In the genomic region with DNA sequence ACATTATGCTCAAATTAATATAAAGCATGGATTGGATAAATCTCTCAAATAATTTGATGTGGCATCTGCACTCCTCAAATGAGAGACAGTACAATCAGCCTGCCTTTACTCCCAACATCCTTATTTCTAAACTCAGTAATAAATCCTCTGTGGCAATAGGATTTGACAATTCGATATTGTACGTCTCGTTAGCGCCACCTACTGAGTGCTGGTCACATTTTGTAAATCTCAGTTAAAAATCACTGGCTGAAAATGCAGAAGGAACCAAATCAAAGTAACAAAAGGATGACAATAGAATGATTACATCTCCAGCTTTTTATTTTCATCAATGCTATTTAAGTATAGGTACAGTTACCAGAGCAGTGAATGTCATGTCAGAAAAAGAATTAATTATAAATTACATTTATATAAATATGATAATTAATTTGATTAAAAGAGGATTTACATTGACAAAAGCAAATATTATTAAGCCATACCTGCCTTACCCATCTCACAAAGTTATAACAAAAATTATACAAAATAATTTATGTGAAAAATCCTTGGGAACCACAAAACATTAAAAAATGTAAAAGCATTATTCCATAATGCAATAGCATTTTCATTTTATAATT, we compare ENCODE assay signal across 8 cellular contexts. TPM values are rescaled to one million over a fixed set of nuclear protein-coding genes. Genes with fewer than 3 reads are reported as not detected.
DNase-seq lines count a peak whose midpoint lies in the region; ATAC-seq and TF ChIP-seq lines count a peak whose summit lies in the region.

No MANE protein-coding gene starts in this region.

- no peak overlapping the region for H3K27ac ChIP-seq in CD4-positive, alpha-beta T cell (ENCODE audit: low read depth, low read length)
- H3K27ac ChIP-seq in smooth muscle cell (ENCODE audit: low read depth) = no peak overlapping the region

- H3K36me3 ChIP-seq in smooth muscle cell (ENCODE audit: low read depth) = no peaks in the 10 kb centered on the region

- no peaks in the 10 kb centered on the region for H4K20me1 ChIP-seq in smooth muscle cell (ENCODE audit: low read depth)

- no peak overlapping the region for H3K27ac Mint-ChIP-seq in CD4-positive, alpha-beta T cell

- H3K9ac ChIP-seq in smooth muscle cell (ENCODE audit: low read depth) = no peak overlapping the region

- 0% methylated on average over 4 of the region's 4 CpGs for WGBS in smooth muscle cell (ENCODE audit: low lambda C conversion rate)

- no peaks in the 10 kb centered on the region for H3K4me1 ChIP-seq in smooth muscle cell (ENCODE audit: low read depth)

- no peaks in the 10 kb centered on the region for H3F3A ChIP-seq in smooth muscle cell (ENCODE audit: low read depth)

- no peak overlapping the region for H3K4me3 Mint-ChIP-seq in CD4-positive, alpha-beta T cell

- no peaks in the 10 kb centered on the region for H3K36me3 Mint-ChIP-seq in CD4-positive, alpha-beta T cell (ENCODE audit: low read depth)

- no peak for ATAC-seq in CD4-positive, alpha-beta T cell (ENCODE audit: poor library complexity)
- peak; percentile 58 for ATAC-seq in GM21529 (IDR thresholded peaks at IDR 0.05; ENCODE audit: unreplicated experiment)
- ATAC-seq in HG02763 (IDR thresholded peaks at IDR 0.05; ENCODE audit: unreplicated experiment) = no peak

- POLR2A ChIA-PET in CD4-positive, alpha-beta T cell (lab: Charles Lee) = no interaction called here

- DNase-seq in CD4-positive, alpha-beta T cell = peak; percentile 33 to 65 (median 53)
- DNase-seq in NCI-H1417 (lab: John Stamatoyannopoulos, UW) (peak; percentile 68 to 94 (median 87)), T-helper 2 cell (peak in 4 of 5 experiments; percentile 31 to 54 (median 41)), astrocyte of the cerebellum (ENCODE audit: low read depth) (peak; percentile 77), hypothalamus (lab: John Stamatoyannopoulos, UW) (peak in 33 of 51 donors; percentile 2 to 73 (median 24)), smooth muscle cell (lab: John Stamatoyannopoulos, UW; ENCODE audit: unreplicated experiment) (peak; percentile 2)

- no peak overlapping the region for H3K4me3 ChIP-seq in astrocyte of the cerebellum (ENCODE audit: low read depth, low read length)
- H3K4me3 ChIP-seq in smooth muscle cell = no peak overlapping the region

- TF ChIP-seq CTCF in CD4-positive, alpha-beta T cell (IDR thresholded peaks at IDR 0.05) = peak; percentile 93
- peak; percentile 65 for TF ChIP-seq CTCF in astrocyte of the cerebellum (IDR thresholded peaks at IDR 0.05; ENCODE audit: low read depth, low read length, missing control alignments)
- peak; percentile 91 for TF ChIP-seq CTCF in smooth muscle cell (IDR thresholded peaks at IDR 0.05; ENCODE audit: borderline replicate concordance, insufficient read depth, poor library complexity, severe bottlenecking)

- H3K27me3 Mint-ChIP-seq in CD4-positive, alpha-beta T cell = peaks cover 8% of the 10 kb centered on the region

- CTCF ChIA-PET in CD4-positive, alpha-beta T cell (lab: Charles Lee) = interaction anchor here (1.1 kb wide), 1 partner anchor 13 kb away, joined by 3 read pairs; no protein-coding TSS in a partner anchor

- no peaks in the 10 kb centered on the region for H3K27me3 ChIP-seq in CD4-positive, alpha-beta T cell (ENCODE audit: control insufficient read depth, insufficient read depth, low read length)
- H3K27me3 ChIP-seq in smooth muscle cell (ENCODE audit: low read depth) = no peaks in the 10 kb centered on the region

- in situ Hi-C loops in astrocyte of the cerebellum (cut with HindIII; ENCODE audit: low sequenced_read_pairs) = loop anchor here (25.0 kb wide), 1 partner anchor 425 kb away; no protein-coding TSS in a partner anchor

- intact Hi-C loops in CD4-positive, alpha-beta T cell (cut with DNase I, micrococcal nuclease) = loop anchor here (2.0 kb wide), 1 partner anchor 436 kb away; no protein-coding TSS in a partner anchor

- no peaks in the 10 kb centered on the region for H3K9me3 Mint-ChIP-seq in CD4-positive, alpha-beta T cell

- no peaks in the 10 kb centered on the region for H3K9me3 ChIP-seq in CD4-positive, alpha-beta T cell (ENCODE audit: control insufficient read depth, low read length)
- H3K9me3 ChIP-seq in smooth muscle cell (replicated peaks; ENCODE audit: low read depth) = no peaks in the 10 kb centered on the region

- no peak overlapping the region for H3K4me2 ChIP-seq in smooth muscle cell

- H3K4me1 Mint-ChIP-seq in CD4-positive, alpha-beta T cell (ENCODE audit: low read depth) = no peaks in the 10 kb centered on the region

- no peaks in the 10 kb centered on the region for H3K79me2 ChIP-seq in smooth muscle cell (ENCODE audit: low read depth)

- no peak overlapping the region for H2AFZ ChIP-seq in smooth muscle cell (ENCODE audit: low read depth)

RNA-seq across cellular contexts. Expression of gene GJE1, which starts 20.2 kb away (rescaled TPM):
- total RNA-seq in CD4-positive, alpha-beta T cell = not detected
- not detected in 2 replicates for total RNA-seq in smooth muscle cell
- polyA plus RNA-seq in smooth muscle cell = not detected in 2 replicates

RNA-seq across cellular contexts. Expression of gene NMBR, which starts 34.4 kb away (rescaled TPM):
- not detected for total RNA-seq in CD4-positive, alpha-beta T cell
- not detected in 2 replicates for total RNA-seq in smooth muscle cell
- polyA plus RNA-seq in smooth muscle cell = not detected in 2 replicates

RNA-seq across cellular contexts. Expression of gene VTA1, which starts 34.5 kb away (rescaled TPM):
- total RNA-seq in CD4-positive, alpha-beta T cell = 10 to 100 TPM; 13.5 to 18.0 TPM
- total RNA-seq in smooth muscle cell = 92.7 and 94.1 TPM in 2 replicates
- polyA plus RNA-seq in smooth muscle cell = 58.5 and 69.7 TPM in 2 replicates

Comparison
In these comparisons a context has a peak if more than half of its experiments do, and no peak if none do; other contexts are left out.
1. DNase-seq: peak in every context shown above with its lines; median percentile 87 in NCI-H1417; 77 in astrocyte of the cerebellum; 53 in CD4-positive, alpha-beta T cell; 41 in T-helper 2 cell; 24 in hypothalamus; 2 in smooth muscle cell.